Comparison of ENCODE assay signal across 1 cellular context in the genomic region with DNA sequence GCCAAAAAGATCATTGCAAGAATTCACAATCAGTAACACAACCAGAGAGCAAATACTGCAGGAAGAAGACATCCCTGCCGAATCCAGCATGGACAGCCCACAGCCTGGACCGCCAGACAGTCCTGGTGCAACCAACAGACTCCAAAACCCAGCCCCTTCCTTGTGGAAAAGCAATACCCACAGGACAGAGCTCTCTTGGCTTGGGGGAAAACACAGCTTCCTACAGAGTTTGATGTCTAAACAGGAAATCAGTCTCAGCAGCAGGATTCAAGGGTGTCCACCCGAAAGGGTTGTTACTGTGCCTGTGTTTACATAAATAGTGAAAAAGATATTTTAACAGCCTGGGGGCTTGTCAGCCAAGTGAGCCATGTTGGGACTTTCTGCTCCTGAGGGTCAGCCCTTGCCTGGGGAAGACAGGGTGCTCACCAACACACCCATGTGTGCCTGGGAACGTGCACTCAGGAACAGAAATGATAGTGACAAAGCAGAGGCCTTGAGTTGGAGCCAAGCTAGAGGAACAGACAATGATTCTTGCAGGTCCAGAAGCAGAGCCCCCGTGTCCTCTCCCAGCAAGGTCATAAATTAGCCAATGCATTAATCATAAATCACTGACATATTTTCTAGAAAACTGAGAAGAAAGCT.
TF ChIP-seq lines count a peak whose summit lies in the region.

No MANE protein-coding gene starts in this region.

TF ChIP-seq in WTC11, 78 proteins besides CTCF, POLR2A, EP300 and RAD21:
- TF ChIP-seq AR (CRISPR knock-in tag; IDR thresholded peaks at IDR 0.05) (no peak), PRDM15 (CRISPR knock-in tag; IDR thresholded peaks at IDR 0.05) (no peak), E2F4 (CRISPR knock-in tag; IDR thresholded peaks at IDR 0.05; ENCODE audit: borderline replicate concordance, low read depth) (no peak), CREM (CRISPR knock-in tag; IDR thresholded peaks at IDR 0.05) (no peak), SOX15 (CRISPR knock-in tag; IDR thresholded peaks at IDR 0.05) (no peak), PREB (CRISPR knock-in tag; IDR thresholded peaks at IDR 0.05; ENCODE audit: borderline replicate concordance) (no peak), TCF7 (CRISPR knock-in tag; IDR thresholded peaks at IDR 0.05; ENCODE audit: low read depth) (no peak), IRF1 (CRISPR knock-in tag; IDR thresholded peaks at IDR 0.05) (no peak), ZBTB21 (CRISPR knock-in tag; IDR thresholded peaks at IDR 0.05; ENCODE audit: borderline replicate concordance) (no peak), ZNF138 (CRISPR knock-in tag; conservative IDR thresholded peaks at IDR 0.05) (no peak), ZSCAN18 (CRISPR knock-in tag; IDR thresholded peaks at IDR 0.05) (no peak)
- TF ChIP-seq, protein P1, sequence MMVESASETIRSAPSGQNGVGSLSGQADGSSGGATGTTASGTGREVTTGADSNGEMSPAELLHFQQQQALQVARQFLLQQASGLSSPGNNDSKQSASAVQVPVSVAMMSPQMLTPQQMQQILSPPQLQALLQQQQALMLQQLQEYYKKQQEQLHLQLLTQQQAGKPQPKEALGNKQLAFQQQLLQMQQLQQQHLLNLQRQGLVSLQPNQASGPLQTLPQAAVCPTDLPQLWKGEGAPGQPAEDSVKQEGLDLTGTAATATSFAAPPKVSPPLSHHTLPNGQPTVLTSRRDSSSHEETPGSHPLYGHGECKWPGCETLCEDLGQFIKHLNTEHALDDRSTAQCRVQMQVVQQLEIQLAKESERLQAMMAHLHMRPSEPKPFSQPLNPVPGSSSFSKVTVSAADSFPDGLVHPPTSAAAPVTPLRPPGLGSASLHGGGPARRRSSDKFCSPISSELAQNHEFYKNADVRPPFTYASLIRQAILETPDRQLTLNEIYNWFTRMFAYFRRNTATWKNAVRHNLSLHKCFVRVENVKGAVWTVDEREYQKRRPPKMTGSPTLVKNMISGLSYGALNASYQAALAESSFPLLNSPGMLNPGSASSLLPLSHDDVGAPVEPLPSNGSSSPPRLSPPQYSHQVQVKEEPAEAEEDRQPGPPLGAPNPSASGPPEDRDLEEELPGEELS (CRISPR knock-in tag; IDR thresholded peaks at IDR 0.05), result no peak
